8 cellular contexts compared by ENCODE assay signal in genomic region chr19:1269478-1270167, GRCh38. TPM values are rescaled to one million over a fixed set of nuclear protein-coding genes. Genes with fewer than 3 reads are reported as not detected.
A peak's percentile ranks its signal among the peaks of the same experiment; 100 is the strongest.
DNase-seq lines count a peak whose midpoint lies in the region; ATAC-seq and TF ChIP-seq lines count a peak whose summit lies in the region.

No MANE protein-coding gene starts in this region.

- POLR2A ChIA-PET in HEK293T (lab: Yijun Ruan, JAX), result interaction anchor here (0.8 to 6.9 kb wide), 48 partner anchors 8 to 481 kb away, joined by 3 to 375 read pairs (median 6); partner anchors contain the start of genes ABCA7, ATP5F1D, CBARP and CNN2

- peak; percentile 92 for DNase-seq in GM12865 (ENCODE audit: low read depth)
- DNase-seq in HEK293T (ENCODE audit: extremely low spot score), result peak; percentile 73
- peak; percentile 71 for DNase-seq in MV-4-11 (lab: John Stamatoyannopoulos, UW)
- peak; percentile 80 for DNase-seq in T follicular helper cell (ENCODE audit: low read depth)
- peak; percentile 94 to 96 (median 95) for DNase-seq in right cardiac atrium
- DNase-seq in psoas muscle, result peak; percentile 89 to 96
- DNase-seq in HuH-7 (ENCODE audit: low spot score), result no peak

- WGBS in right cardiac atrium, result under 1% methylated on average over 63 of the region's 63 CpGs
- 0 to 1% (median 1%) methylated on average over 43 to 63 of the region's 63 CpGs for WGBS in psoas muscle, 3 donors

- H3K36me3 ChIP-seq in psoas muscle (ENCODE audit: insufficient read depth in 1 of 2, low read depth in 1 of 2), result peaks cover 8 to 45% of the 10 kb centered on the region in 2 donors

- no peaks in the 10 kb centered on the region for H3K9me3 ChIP-seq in right cardiac atrium (ENCODE audit: control insufficient read depth, low read length)
- H3K9me3 ChIP-seq in psoas muscle, result no peaks in the 10 kb centered on the region

- CTCF ChIA-PET in HEK293T (lab: Yijun Ruan, JAX), result interaction anchor here (0.8 to 7.3 kb wide), 3 partner anchors 10 to 24 kb away, joined by 4 to 149 read pairs (median 4); no protein-coding TSS in a partner anchor

- H3K27me3 ChIP-seq in right cardiac atrium (ENCODE audit: control insufficient read depth, insufficient read depth) (no peaks in the 10 kb centered on the region), psoas muscle (ENCODE audit: insufficient read depth in 3 of 3, low read length in 2 of 3) (no peaks in the 10 kb centered on the region)

- H3K4me3 ChIP-seq in GM12865 (ENCODE audit: low read depth, low read length) (peak overlapping the region; percentile 98), right cardiac atrium (ENCODE audit: low read length) (peak overlapping the region; percentile 82), psoas muscle (peak overlapping the region; percentile 87)

- peak; percentile 11 to 34 for ATAC-seq in right cardiac atrium
- ATAC-seq in psoas muscle, result peak; percentile 42 to 55 (median 48)

- H3K27ac ChIP-seq in angular gyrus (ENCODE audit: low read depth, low read length) (peak overlapping the region; percentile 98), right cardiac atrium (ENCODE audit: low read length) (peak overlapping the region; percentile 98), psoas muscle (peak overlapping the region; percentile 99)

- H3K4me1 ChIP-seq in right cardiac atrium (ENCODE audit: control insufficient read depth, insufficient read depth, low read length), result peaks cover 15% of the 10 kb centered on the region
- peaks cover 72% of the 10 kb centered on the region for H3K4me1 ChIP-seq in psoas muscle

- TF ChIP-seq CTCF in GM12865 (IDR thresholded peaks at IDR 0.05; ENCODE audit: insufficient read depth, low read depth, low read length, missing control alignments) (no peak), psoas muscle (IDR thresholded peaks at IDR 0.05) (no peak)

- intact Hi-C loops in right cardiac atrium (cut with DNase I), result no loop called here
- intact Hi-C loops in psoas muscle (cut with DNase I), result loop anchor here in 1 of 2 donors (10.0 kb wide), 1 partner anchor 145 kb away; no protein-coding TSS in a partner anchor

TF ChIP-seq in HEK293T, 16 proteins besides CTCF, POLR2A, EP300 and RAD21:
- peak; percentile 52; the same call in 1 of the 2 replicates for TF ChIP-seq ARNT (IDR thresholded peaks at IDR 0.05)
- peak; percentile 53; the same call in 1 of the 2 replicates for TF ChIP-seq PKNOX1 (IDR thresholded peaks at IDR 0.05)
- TF ChIP-seq FOXA1 (IDR thresholded peaks at IDR 0.05), result no peak
- 0 out of 2 replicates have a peak, but pooled peaks have one; percentile 89 for TF ChIP-seq LEF1 (IDR thresholded peaks at IDR 0.05; ENCODE audit: borderline replicate concordance)
- peak; percentile 69 for TF ChIP-seq L3MBTL2 (conservative IDR thresholded peaks at IDR 0.05)

RNA-seq across cellular contexts. Expression of gene CIRBP, which starts 0.5 kb away (rescaled TPM):
- total RNA-seq in right cardiac atrium, result 100 to 1,000 TPM; 288 to 417 (median 333) TPM
- polyA plus RNA-seq in right cardiac atrium, result 370 TPM
- total RNA-seq in psoas muscle, result 100 to 1,000 TPM; 137 to 591 (median 245) TPM
- polyA plus RNA-seq in psoas muscle, result 100 to 1,000 TPM; 249 to 321 (median 317) TPM

RNA-seq across cellular contexts. Expression of gene FAM174C, which starts 5.7 kb away (rescaled TPM):
- total RNA-seq in right cardiac atrium, result 10 to 100 TPM; 15.9 to 18.1 (median 17.0) TPM
- 25.3 TPM for polyA plus RNA-seq in right cardiac atrium
- 10 to 100 TPM in 3 of 4 donors, 1 to 10 TPM in 1; 9.0 to 18.1 (median 14.0) TPM for total RNA-seq in psoas muscle
- polyA plus RNA-seq in psoas muscle, result 10 to 100 TPM; 21.8 to 88.8 (median 47.6) TPM

RNA-seq across cellular contexts. Expression of gene EFNA2, which starts 16.1 kb away (rescaled TPM):
- total RNA-seq in right cardiac atrium (not detected), psoas muscle (not detected)
- polyA plus RNA-seq in right cardiac atrium (not detected), psoas muscle (not detected)

RNA-seq across cellular contexts. Expression of gene MIDN, which starts 21.2 kb away (rescaled TPM):
- total RNA-seq in right cardiac atrium, result 100 to 1,000 TPM in 1 of 4 donors, 10 to 100 TPM in 3; 50.2 to 123 (median 62.4) TPM
- polyA plus RNA-seq in right cardiac atrium, result 45.6 TPM
- 100 to 1,000 TPM in 3 of 4 donors, 10 to 100 TPM in 1; 84.7 to 331 (median 217) TPM for total RNA-seq in psoas muscle
- 100 to 1,000 TPM in 1 of 3 donors, 10 to 100 TPM in 2; 29.2 to 147 (median 36.4) TPM for polyA plus RNA-seq in psoas muscle

RNA-seq across cellular contexts. Expression of gene ATP5F1D, which starts 28.1 kb away (rescaled TPM):
- total RNA-seq in right cardiac atrium, result 100 to 1,000 TPM; 490 to 706 (median 622) TPM
- 660 TPM for polyA plus RNA-seq in right cardiac atrium
- 100 to 1,000 TPM; 362 to 759 (median 472) TPM for total RNA-seq in psoas muscle
- 100 to 1,000 TPM; 310 to 858 (median 690) TPM for polyA plus RNA-seq in psoas muscle
